Comparison of ENCODE assay signal across 16 cellular contexts in the genomic region with DNA sequence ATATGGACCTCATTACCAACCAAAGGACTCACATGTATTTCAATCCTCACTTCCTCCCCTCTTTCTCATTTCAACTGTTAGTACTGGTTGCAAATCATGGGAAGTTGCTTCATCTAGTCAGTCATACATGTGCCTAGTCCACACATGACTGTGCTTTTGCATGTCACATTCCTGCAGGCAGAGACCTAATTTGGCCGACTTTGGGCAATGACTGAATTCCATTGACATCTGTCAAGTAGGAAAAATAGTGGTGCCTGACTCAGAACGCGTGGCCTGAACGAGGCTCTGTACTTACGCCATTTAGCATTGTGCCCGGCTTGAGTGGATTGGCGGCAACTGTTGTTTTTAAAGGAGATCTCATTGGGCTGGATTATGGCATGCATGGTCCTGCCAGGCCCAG.
"Had no signal": no experiment of that assay in that cellular context is flagged by ENCODE, and none has a peak within 500 bp of the region (broad histone marks: within the 10 kb centered on the region; RNA-seq: fewer than 3 reads in every experiment).

No MANE protein-coding gene starts in this region.

- ATAC-seq: esophagus mucosa; left ventricle myocardium superior; stimulated activated naive CD8-positive, alpha-beta T cell treated with anti-CD3 and anti-CD28 coated beads, Interleukin-15, Interleukin-2, amounts not matched to agents 100 U/mL and 50 U/mL, for 24 hours had no signal

- H3K27ac Mint-ChIP-seq: T-helper 2 cell treated with Interferon-gamma antibody and Interleukin-4, amounts not matched to agents 5 μg/mL and 100 μg/mL, for 36 hours; type B pancreatic cell had no signal

- H3K36me3 ChIP-seq: cardiac muscle cell, suprapubic skin had no signal

- H2AFZ ChIP-seq: parathyroid adenoma had no signal

- H3K27me3 Mint-ChIP-seq: type B pancreatic cell had no signal

- H3K9me3 Mint-ChIP-seq: neural crest cell; T-helper 2 cell treated with Interferon-gamma antibody and Interleukin-4, amounts not matched to agents 5 μg/mL and 100 μg/mL, for 36 hours; type B pancreatic cell had no signal

- H3K4me3 ChIP-seq: cardiac muscle cell, dorsolateral prefrontal cortex, smooth muscle cell, suprapubic skin had no signal

- H3K9ac ChIP-seq: parathyroid adenoma had no signal

- H3K27me3 ChIP-seq: cardiac muscle cell had no signal

- H3K79me2 ChIP-seq: parathyroid adenoma had no signal

- H3K4me1 ChIP-seq: parathyroid adenoma had no signal

- DNase-seq: activated naive CD4-positive, alpha-beta T cell; activated T-cell treated with anti-CD3 and anti-CD28 coated beads for 4 hours; hippocampal formation; kidney glomerular epithelial cell; left ventricle myocardium superior; stimulated activated CD4-positive, alpha-beta T cell treated with anti-CD3 and anti-CD28 coated beads, Interleukin-4, amount 100 ng/mL, for 4 hours; stimulated activated naive CD8-positive, alpha-beta T cell treated with anti-CD3 and anti-CD28 coated beads, Interleukin-15, Interleukin-2, amounts not matched to agents 100 U/mL and 50 U/mL, for 24 hours had no signal

- H3K4me2 ChIP-seq: smooth muscle cell had no signal

- H3K9me3 ChIP-seq: suprapubic skin had no signal

- H3K4me3 Mint-ChIP-seq: neural crest cell; T-helper 2 cell treated with Interferon-gamma antibody and Interleukin-4, amounts not matched to agents 5 μg/mL and 100 μg/mL, for 36 hours; type B pancreatic cell had no signal

- H3K27ac ChIP-seq: cardiac muscle cell, dorsolateral prefrontal cortex, parathyroid adenoma, suprapubic skin had no signal
